ENCODE assay signal across 2 cellular contexts in genomic region chr11:76041208-76041607, GRCh38.
TF ChIP-seq lines count a peak whose summit lies in the region.

No MANE protein-coding gene starts in this region.

TF ChIP-seq in GM23338, 12 proteins besides CTCF, POLR2A, EP300 and RAD21 (continued from another document):
- TF ChIP-seq ZNF462 (CRISPR knock-in tag; IDR thresholded peaks at IDR 0.05) (no peak), EZH2 (IDR thresholded peaks at IDR 0.05; ENCODE audit: low read depth, unreplicated experiment) (no peak), POLR2AphosphoS5 (IDR thresholded peaks at IDR 0.05; ENCODE audit: low read depth) (no peak), ETS1 (IDR thresholded peaks at IDR 0.05) (no peak), ZNF331 (CRISPR knock-in tag; IDR thresholded peaks at IDR 0.05; ENCODE audit: low read depth) (no peak), JUNB (IDR thresholded peaks at IDR 0.05; ENCODE audit: unreplicated experiment) (no peak), NANOG (IDR thresholded peaks at IDR 0.05; ENCODE audit: borderline replicate concordance) (no peak), STAT1 (IDR thresholded peaks at IDR 0.05; ENCODE audit: unreplicated experiment) (no peak), REST (IDR thresholded peaks at IDR 0.05; ENCODE audit: unreplicated experiment) (no peak)

TF ChIP-seq in WTC11, 78 proteins besides CTCF, POLR2A, EP300 and RAD21 (continued from another document):
- TF ChIP-seq SMAD3 (CRISPR knock-in tag; IDR thresholded peaks at IDR 0.05; ENCODE audit: borderline replicate concordance) (no peak), MYBL2 (CRISPR knock-in tag; IDR thresholded peaks at IDR 0.05) (no peak), MLX (CRISPR knock-in tag; IDR thresholded peaks at IDR 0.05) (no peak), E2F1 (CRISPR knock-in tag; IDR thresholded peaks at IDR 0.05) (no peak), ELF4 (CRISPR knock-in tag; IDR thresholded peaks at IDR 0.05; ENCODE audit: low read depth) (no peak), FOXK1 (CRISPR knock-in tag; IDR thresholded peaks at IDR 0.05) (no peak)
